25 cellular contexts compared by ENCODE assay signal in genomic region chr10:1272079-1272478, GRCh38.
DNase-seq lines count a peak whose midpoint lies in the region; ATAC-seq, FAIRE-seq and TF ChIP-seq lines count a peak whose summit lies in the region.
"Had no signal": no experiment of that assay in that cellular context is flagged by ENCODE, and none has a peak within 500 bp of the region (broad histone marks: within the 10 kb centered on the region; RNA-seq: fewer than 3 reads in every experiment).

No MANE protein-coding gene starts in this region.

- H3K9ac ChIP-seq in K562 (ENCODE audit: insufficient read depth in 1 of 2, low read depth in 2 of 2, low read length in 2 of 2) (no peak overlapping the region), neural progenitor cell (no peak overlapping the region)

- H3F3A ChIP-seq in neural progenitor cell (ENCODE audit: low read depth), result no peaks in the 10 kb centered on the region

- peak; percentile 2 for DNase-seq in activated CD8-positive, alpha-beta T cell treated with anti-CD3 and anti-CD28 coated beads, Interleukin-2, amount 10 ng/mL, durations not matched to agents 7 days and 5 days
- no peak for DNase-seq in activated CD8-positive, alpha-beta T cell treated with anti-CD3 and anti-CD28 coated beads for 36 hours
- DNase-seq in K562 (ENCODE audit: extremely low read depth in 1 of 4, low spot score in 3 of 4), result no peak
- DNase-seq in neural progenitor cell (ENCODE audit: low spot score), result no peak
- DNase-seq in NCI-H1048 (lab: John Stamatoyannopoulos, UW), result no peak
- no peak for DNase-seq in activated naive CD8-positive, alpha-beta T cell treated with anti-CD3 and anti-CD28 coated beads, Interleukin-2, amount 50 U/mL, for 24 hours
- DNase-seq: CD8-positive, alpha-beta memory T cell; DMS79 treated with DMSO at 0.1 percent for 48 hours; Karpas-422; NCI-H1092 treated with DMSO at 0.1 percent for 48 hours; NCI-H1436 treated with DMSO at 0.1 percent for 48 hours; NCI-H1930; NCI-H2107; NCI-H446; NCI-H524 treated with DMSO at 0.1 percent for 48 hours; NCI-H774; PC-3 had no signal

- WGBS in K562 (ENCODE audit: insufficient coverage, low coverage, missing lambda C conversion rate), result 0% methylated on average over 5 of the region's 5 CpGs

- H3K27ac Mint-ChIP-seq in activated CD8-positive, alpha-beta T cell treated with anti-CD3 and anti-CD28 coated beads, Interleukin-2, amount 10 ng/mL, durations not matched to agents 7 days and 5 days, result no peak overlapping the region
- H3K27ac Mint-ChIP-seq in activated CD8-positive, alpha-beta T cell treated with anti-CD3 and anti-CD28 coated beads for 36 hours, result no peak overlapping the region
- H3K27ac Mint-ChIP-seq in neural progenitor cell, result peak overlapping the region; percentile 51
- no peak overlapping the region for H3K27ac Mint-ChIP-seq in activated naive CD8-positive, alpha-beta T cell treated with anti-CD3 and anti-CD28 coated beads, Interleukin-2, amount 50 U/mL, for 24 hours
- H3K27ac Mint-ChIP-seq: B cell; CD14-positive monocyte; CD8-positive, alpha-beta memory T cell had no signal

- peaks cover 13 to 58% of the 10 kb centered on the region in 2 experiments; a peak in 3 of 5 replicates for H3K27me3 ChIP-seq in K562 (ENCODE audit: control insufficient read depth in 2 of 2, insufficient read depth in 2 of 2, low read length in 2 of 2)
- H3K27me3 ChIP-seq in neural progenitor cell, result no peaks in the 10 kb centered on the region

- H3K9me3 Mint-ChIP-seq in activated CD8-positive, alpha-beta T cell treated with anti-CD3 and anti-CD28 coated beads, Interleukin-2, amount 10 ng/mL, durations not matched to agents 7 days and 5 days (ENCODE audit: insufficient read depth), result no peaks in the 10 kb centered on the region
- no peaks in the 10 kb centered on the region for H3K9me3 Mint-ChIP-seq in activated CD8-positive, alpha-beta T cell treated with anti-CD3 and anti-CD28 coated beads for 36 hours
- H3K9me3 Mint-ChIP-seq in neural progenitor cell, result no peaks in the 10 kb centered on the region
- no peaks in the 10 kb centered on the region for H3K9me3 Mint-ChIP-seq in activated naive CD8-positive, alpha-beta T cell treated with anti-CD3 and anti-CD28 coated beads, Interleukin-2, amount 50 U/mL, for 24 hours
- H3K9me3 Mint-ChIP-seq: CD8-positive, alpha-beta memory T cell had no signal

- intact Hi-C loops in activated CD8-positive, alpha-beta T cell treated with anti-CD3 and anti-CD28 coated beads for 36 hours (cut with micrococcal nuclease), result no loop called here
- intact Hi-C loops in K562 (cut with micrococcal nuclease), result no loop called here

- H3K4me1 ChIP-seq in K562 (replicated peaks in 1 of 2; ENCODE audit: control insufficient read depth in 2 of 2, insufficient read depth in 2 of 2, low read length in 2 of 2) (no peaks in the 10 kb centered on the region), neural progenitor cell (no peaks in the 10 kb centered on the region)

- H3K9me3 ChIP-seq in K562 (replicated peaks; ENCODE audit: control insufficient read depth, insufficient read depth, low read depth, low read length) (no peaks in the 10 kb centered on the region), neural progenitor cell (ENCODE audit: low read depth) (no peaks in the 10 kb centered on the region)

- FAIRE-seq in K562 (lab: Jason Lieb, UNC), result no peak
- FAIRE-seq: GM12892, GM19239, H54 had no signal

- no peak for TF ChIP-seq POLR2A in K562 (conservative IDR thresholded peaks at IDR 0.05)

- no peak overlapping the region for H3K4me2 ChIP-seq in K562 (ENCODE audit: insufficient read depth, low read length)
- H3K4me2 ChIP-seq in neural progenitor cell, result no peak overlapping the region

- H3K27me3 Mint-ChIP-seq in activated CD8-positive, alpha-beta T cell treated with anti-CD3 and anti-CD28 coated beads, Interleukin-2, amount 10 ng/mL, durations not matched to agents 7 days and 5 days (ENCODE audit: low read depth), result peaks cover 10% of the 10 kb centered on the region
- H3K27me3 Mint-ChIP-seq in activated CD8-positive, alpha-beta T cell treated with anti-CD3 and anti-CD28 coated beads for 36 hours, result no peaks in the 10 kb centered on the region
- H3K27me3 Mint-ChIP-seq in neural progenitor cell (ENCODE audit: insufficient read depth, low read depth), result peaks cover 8% of the 10 kb centered on the region
- H3K27me3 Mint-ChIP-seq in activated naive CD8-positive, alpha-beta T cell treated with anti-CD3 and anti-CD28 coated beads, Interleukin-2, amount 50 U/mL, for 24 hours, result peaks cover 2% of the 10 kb centered on the region
- H3K27me3 Mint-ChIP-seq: B cell had no signal

- CTCF ChIA-PET in activated CD8-positive, alpha-beta T cell treated with anti-CD3 and anti-CD28 coated beads, Interleukin-2, amount 10 ng/mL, durations not matched to agents 7 days and 5 days (lab: Charles Lee), result no interaction called here
- CTCF ChIA-PET in activated CD8-positive, alpha-beta T cell treated with anti-CD3 and anti-CD28 coated beads for 36 hours (lab: Charles Lee), result no interaction called here
- CTCF ChIA-PET in K562 (lab: Yijun Ruan, JAX; ENCODE audit: low intra/inter-chr PET ratio), result no interaction called here

- H3K4me1 Mint-ChIP-seq in activated CD8-positive, alpha-beta T cell treated with anti-CD3 and anti-CD28 coated beads, Interleukin-2, amount 10 ng/mL, durations not matched to agents 7 days and 5 days (ENCODE audit: low read depth), result no peaks in the 10 kb centered on the region
- H3K4me1 Mint-ChIP-seq in activated CD8-positive, alpha-beta T cell treated with anti-CD3 and anti-CD28 coated beads for 36 hours (ENCODE audit: low read depth), result peaks cover 5% of the 10 kb centered on the region
- peaks cover 36% of the 10 kb centered on the region for H3K4me1 Mint-ChIP-seq in neural progenitor cell
- peaks cover 1% of the 10 kb centered on the region for H3K4me1 Mint-ChIP-seq in activated naive CD8-positive, alpha-beta T cell treated with anti-CD3 and anti-CD28 coated beads, Interleukin-2, amount 50 U/mL, for 24 hours
- H3K4me1 Mint-ChIP-seq: B cell; CD8-positive, alpha-beta memory T cell had no signal

- no peak overlapping the region for H2AFZ ChIP-seq in K562 (ENCODE audit: low read depth, low read length)
- no peak overlapping the region for H2AFZ ChIP-seq in neural progenitor cell (replicated peaks)

- POLR2A ChIA-PET in activated CD8-positive, alpha-beta T cell treated with anti-CD3 and anti-CD28 coated beads, Interleukin-2, amount 10 ng/mL, durations not matched to agents 7 days and 5 days (lab: Charles Lee), result no interaction called here
- POLR2A ChIA-PET in activated CD8-positive, alpha-beta T cell treated with anti-CD3 and anti-CD28 coated beads for 36 hours (lab: Charles Lee), result no interaction called here
- POLR2A ChIA-PET in K562 (lab: Yijun Ruan, JAX), result no interaction called here

- H3K4me3 ChIP-seq in K562 (no peak overlapping the region), neural progenitor cell (no peak overlapping the region)

- BruUV-seq in K562 (replicated peaks; lab: Mats Ljungman, UMichigan), result no TSS peak

- H4K20me1 ChIP-seq in K562 (replicated peaks; ENCODE audit: control insufficient read depth, insufficient read depth, low read length), result peaks cover 9% of the 10 kb centered on the region; the same call in 1 of the 2 replicates
- H4K20me1 ChIP-seq in neural progenitor cell (ENCODE audit: low read depth), result no peaks in the 10 kb centered on the region

- no peak overlapping the region for H3K4me3 Mint-ChIP-seq in activated CD8-positive, alpha-beta T cell treated with anti-CD3 and anti-CD28 coated beads, Interleukin-2, amount 10 ng/mL, durations not matched to agents 7 days and 5 days
- no peak overlapping the region for H3K4me3 Mint-ChIP-seq in activated CD8-positive, alpha-beta T cell treated with anti-CD3 and anti-CD28 coated beads for 36 hours
- H3K4me3 Mint-ChIP-seq in neural progenitor cell, result no peak overlapping the region
- no peak overlapping the region for H3K4me3 Mint-ChIP-seq in activated naive CD8-positive, alpha-beta T cell treated with anti-CD3 and anti-CD28 coated beads, Interleukin-2, amount 50 U/mL, for 24 hours
- H3K4me3 Mint-ChIP-seq: B cell; CD14-positive monocyte; CD8-positive, alpha-beta memory T cell had no signal

- in situ Hi-C loops in K562 (cut with MboI), result no loop called here

- H3K27ac ChIP-seq in K562 (ENCODE audit: extremely low read depth, low read depth, low read length), result no peak overlapping the region
- H3K27ac ChIP-seq in neural progenitor cell, result no peak overlapping the region
- H3K27ac ChIP-seq: 22Rv1, HL-60 had no signal

- no peak for TF ChIP-seq RAD21 in K562 (CRISPR knock-in tag; conservative IDR thresholded peaks at IDR 0.05 in 1 of 2, IDR thresholded peaks at IDR 0.05 in 1 of 2)

- ATAC-seq in activated CD8-positive, alpha-beta T cell treated with anti-CD3 and anti-CD28 coated beads, Interleukin-2, amount 10 ng/mL, durations not matched to agents 7 days and 5 days, result no peak
- ATAC-seq in activated CD8-positive, alpha-beta T cell treated with anti-CD3 and anti-CD28 coated beads for 36 hours, result no peak
- ATAC-seq in K562, result no peak
- no peak for ATAC-seq in HG03175 (IDR thresholded peaks at IDR 0.05; ENCODE audit: unreplicated experiment)
- ATAC-seq in activated naive CD8-positive, alpha-beta T cell treated with anti-CD3 and anti-CD28 coated beads, Interleukin-2, amount 50 U/mL, for 24 hours, result no peak
- ATAC-seq: PC-3 had no signal

- TF ChIP-seq EP300 in K562 (IDR thresholded peaks at IDR 0.05; ENCODE audit: low read length), result no peak

- H3K9me1 ChIP-seq in K562 (ENCODE audit: control insufficient read depth, insufficient read depth, low read length), result no peaks in the 10 kb centered on the region

- H3K79me2 ChIP-seq in K562 (ENCODE audit: control insufficient read depth, insufficient read depth, low read length) (no peaks in the 10 kb centered on the region), neural progenitor cell (ENCODE audit: low read depth) (no peaks in the 10 kb centered on the region)

- no peak for TF ChIP-seq CTCF in activated CD8-positive, alpha-beta T cell treated with anti-CD3 and anti-CD28 coated beads for 36 hours (IDR thresholded peaks at IDR 0.05)
- no peak for TF ChIP-seq CTCF in K562 (IDR thresholded peaks at IDR 0.05 in 2 of 3, conservative IDR thresholded peaks at IDR 0.05 in 1 of 3; ENCODE audit: insufficient read depth in 2 of 3, low read depth in 1 of 3, low read length in 3 of 3)
- no peak for TF ChIP-seq CTCF in neural progenitor cell (IDR thresholded peaks at IDR 0.05)

- H3K36me3 ChIP-seq in K562 (ENCODE audit: control insufficient read depth, insufficient read depth, low read length) (no peaks in the 10 kb centered on the region), neural progenitor cell (no peaks in the 10 kb centered on the region)

- H3K36me3 Mint-ChIP-seq in activated CD8-positive, alpha-beta T cell treated with anti-CD3 and anti-CD28 coated beads, Interleukin-2, amount 10 ng/mL, durations not matched to agents 7 days and 5 days (ENCODE audit: low read depth), result no peaks in the 10 kb centered on the region
- no peaks in the 10 kb centered on the region for H3K36me3 Mint-ChIP-seq in activated CD8-positive, alpha-beta T cell treated with anti-CD3 and anti-CD28 coated beads for 36 hours (ENCODE audit: low read depth)
- H3K36me3 Mint-ChIP-seq in neural progenitor cell, result no peaks in the 10 kb centered on the region
- H3K36me3 Mint-ChIP-seq in activated naive CD8-positive, alpha-beta T cell treated with anti-CD3 and anti-CD28 coated beads, Interleukin-2, amount 50 U/mL, for 24 hours (ENCODE audit: low read depth), result no peaks in the 10 kb centered on the region
- H3K36me3 Mint-ChIP-seq: CD14-positive monocyte; CD8-positive, alpha-beta memory T cell had no signal
